In genomic region chr5:178323541-178323865, GRCh38 we compare ENCODE assay signal across 24 cellular contexts.
A peak's percentile ranks its signal among the peaks of the same experiment; 100 is the strongest.
DNase-seq lines count a peak whose midpoint lies in the region; ATAC-seq and TF ChIP-seq lines count a peak whose summit lies in the region.
"Had no signal": no experiment of that assay in that cellular context is flagged by ENCODE, and none has a peak within 500 bp of the region (broad histone marks: within the 10 kb centered on the region; RNA-seq: fewer than 3 reads in every experiment).

No MANE protein-coding gene starts in this region.

- H3K4me2 ChIP-seq in SU-DHL-6 (ENCODE audit: low read depth, low read length, poor library complexity, severe bottlenecking) = peak overlapping the region; percentile 74

- no peaks in the 10 kb centered on the region for H3K9me3 Mint-ChIP-seq in stimulated activated memory B cell treated with anti-CD40 and anti-IgM and Interleukin-4, amounts not matched to agents 10 μg/mL and 1 μg/mL and 100 μg/mL, for 72 hours
- no peaks in the 10 kb centered on the region for H3K9me3 Mint-ChIP-seq in activated T-cell treated with anti-CD3 and anti-CD28 coated beads, Interleukin-2, amount 50 U/mL, for 24 hours
- H3K9me3 Mint-ChIP-seq: activated CD4-positive, alpha-beta memory T cell treated with anti-CD3 and anti-CD28 coated beads for 36 hours; nephron progenitor cell; T-helper 1 cell treated with Interleukin-12 subunit alpha and Interleukin-12 subunit beta and Interleukin-4 antibody, amounts not matched to agents 30 μg/mL and 1 μg/mL, for 36 hours had no signal

- no peak for TF ChIP-seq CTCF in SU-DHL-6 (IDR thresholded peaks at IDR 0.05; ENCODE audit: insufficient read depth, low read length, poor library complexity, severe bottlenecking)

- H3K9me3 ChIP-seq in SU-DHL-6 (ENCODE audit: insufficient read depth, low read length) = no peaks in the 10 kb centered on the region
- H3K9me3 ChIP-seq: esophagus squamous epithelium, prostate gland had no signal

- H3F3A ChIP-seq in SU-DHL-6 (ENCODE audit: insufficient read depth) = peaks cover 20% of the 10 kb centered on the region

- H4K20me1 ChIP-seq in SU-DHL-6 (ENCODE audit: low read depth, low read length) = no peaks in the 10 kb centered on the region

- peak overlapping the region; percentile 94 for H3K27ac ChIP-seq in SU-DHL-6 (ENCODE audit: low read depth, low read length)
- H3K27ac ChIP-seq: esophagus squamous epithelium, GM23248, prostate gland, WERI-Rb-1 had no signal

- H3K27me3 ChIP-seq in SU-DHL-6 (ENCODE audit: low read length) = no peaks in the 10 kb centered on the region

- H3K4me3 Mint-ChIP-seq in stimulated activated memory B cell treated with anti-CD40 and anti-IgM and Interleukin-4, amounts not matched to agents 10 μg/mL and 1 μg/mL and 100 μg/mL, for 72 hours = peak overlapping the region; percentile 81
- H3K4me3 Mint-ChIP-seq in activated T-cell treated with anti-CD3 and anti-CD28 coated beads, Interleukin-2, amount 50 U/mL, for 24 hours = no peak overlapping the region
- H3K4me3 Mint-ChIP-seq: activated CD4-positive, alpha-beta memory T cell treated with anti-CD3 and anti-CD28 coated beads for 36 hours; T-helper 1 cell treated with Interleukin-12 subunit alpha and Interleukin-12 subunit beta and Interleukin-4 antibody, amounts not matched to agents 30 μg/mL and 1 μg/mL, for 36 hours had no signal

- peaks cover 15% of the 10 kb centered on the region for H3K27me3 Mint-ChIP-seq in stimulated activated memory B cell treated with anti-CD40 and anti-IgM and Interleukin-4, amounts not matched to agents 10 μg/mL and 1 μg/mL and 100 μg/mL, for 72 hours
- no peaks in the 10 kb centered on the region for H3K27me3 Mint-ChIP-seq in activated T-cell treated with anti-CD3 and anti-CD28 coated beads, Interleukin-2, amount 50 U/mL, for 24 hours

- peaks cover 49% of the 10 kb centered on the region for H3K4me1 Mint-ChIP-seq in stimulated activated memory B cell treated with anti-CD40 and anti-IgM and Interleukin-4, amounts not matched to agents 10 μg/mL and 1 μg/mL and 100 μg/mL, for 72 hours
- no peaks in the 10 kb centered on the region for H3K4me1 Mint-ChIP-seq in activated T-cell treated with anti-CD3 and anti-CD28 coated beads, Interleukin-2, amount 50 U/mL, for 24 hours (ENCODE audit: low read depth)

- H3K4me3 ChIP-seq in SU-DHL-6 (ENCODE audit: insufficient read depth, low read length, poor library complexity, severe bottlenecking) = peak overlapping the region; percentile 43
- H3K4me3 ChIP-seq: esophagus squamous epithelium, GM23248, prostate gland had no signal

- H2AFZ ChIP-seq in SU-DHL-6 (ENCODE audit: low read depth, low read length, severe bottlenecking) = no peak overlapping the region
- H2AFZ ChIP-seq: GM23248 had no signal

- H3K9me2 ChIP-seq in SU-DHL-6 (replicated peaks; ENCODE audit: insufficient read depth, low read length) = no peaks in the 10 kb centered on the region

- DNase-seq in central memory CD4-positive, alpha-beta T cell = no peak
- no peak for DNase-seq in activated T-cell treated with anti-CD3 and anti-CD28 coated beads, Interleukin-2, amount 50 U/mL, for 24 hours
- DNase-seq: activated CD4-positive, alpha-beta memory T cell treated with anti-CD3 and anti-CD28 coated beads for 36 hours; activated T-cell treated with anti-CD3 and anti-CD28 coated beads for 4 hours; DND-41; effector CD4-positive, alpha-beta T cell; esophagus squamous epithelium; GM23248; IMR-90; left cardiac atrium; NCI-H1417; NCI-H2171; nephron progenitor cell; OCI-M1; SHP77 treated with DMSO at 0.1 percent for 48 hours; substantia nigra; WERI-Rb-1 had no signal

- H3K79me2 ChIP-seq in SU-DHL-6 (ENCODE audit: insufficient read depth, low read length) = no peaks in the 10 kb centered on the region; the same call in 1 of the 2 replicates

- H3K27ac Mint-ChIP-seq in stimulated activated memory B cell treated with anti-CD40 and anti-IgM and Interleukin-4, amounts not matched to agents 10 μg/mL and 1 μg/mL and 100 μg/mL, for 72 hours = peak overlapping the region; percentile 86
- H3K27ac Mint-ChIP-seq in activated T-cell treated with anti-CD3 and anti-CD28 coated beads, Interleukin-2, amount 50 U/mL, for 24 hours = no peak overlapping the region
- H3K27ac Mint-ChIP-seq: activated CD4-positive, alpha-beta memory T cell treated with anti-CD3 and anti-CD28 coated beads for 36 hours; nephron progenitor cell; T-helper 1 cell treated with Interleukin-12 subunit alpha and Interleukin-12 subunit beta and Interleukin-4 antibody, amounts not matched to agents 30 μg/mL and 1 μg/mL, for 36 hours had no signal

- ATAC-seq in GM18867 (IDR thresholded peaks at IDR 0.05; ENCODE audit: unreplicated experiment) (peak; percentile 22), GM21447 (IDR thresholded peaks at IDR 0.05; ENCODE audit: unreplicated experiment) (peak; percentile 4), HG02642 (IDR thresholded peaks at IDR 0.05; ENCODE audit: poor library complexity, unreplicated experiment) (no peak)
- peak; percentile 32 for ATAC-seq in stimulated activated memory B cell treated with anti-CD40 and anti-IgM and Interleukin-4, amounts not matched to agents 10 μg/mL and 1 μg/mL and 100 μg/mL, for 72 hours
- ATAC-seq: left cardiac atrium had no signal

- H3K36me3 ChIP-seq in SU-DHL-6 (ENCODE audit: low read length) = no peaks in the 10 kb centered on the region
- H3K36me3 ChIP-seq: esophagus squamous epithelium, prostate gland, WERI-Rb-1 had no signal

- H3K9ac ChIP-seq in SU-DHL-6 (ENCODE audit: low read length) = peak overlapping the region; percentile 61
- H3K9ac ChIP-seq: GM23248 had no signal

- peaks cover 8% of the 10 kb centered on the region for H3K36me3 Mint-ChIP-seq in stimulated activated memory B cell treated with anti-CD40 and anti-IgM and Interleukin-4, amounts not matched to agents 10 μg/mL and 1 μg/mL and 100 μg/mL, for 72 hours
- H3K36me3 Mint-ChIP-seq in activated T-cell treated with anti-CD3 and anti-CD28 coated beads, Interleukin-2, amount 50 U/mL, for 24 hours (ENCODE audit: low read depth) = no peaks in the 10 kb centered on the region
- H3K36me3 Mint-ChIP-seq: activated CD4-positive, alpha-beta memory T cell treated with anti-CD3 and anti-CD28 coated beads for 36 hours had no signal
